Comparison of ENCODE assay signal across 8 cellular contexts in the genomic region with DNA sequence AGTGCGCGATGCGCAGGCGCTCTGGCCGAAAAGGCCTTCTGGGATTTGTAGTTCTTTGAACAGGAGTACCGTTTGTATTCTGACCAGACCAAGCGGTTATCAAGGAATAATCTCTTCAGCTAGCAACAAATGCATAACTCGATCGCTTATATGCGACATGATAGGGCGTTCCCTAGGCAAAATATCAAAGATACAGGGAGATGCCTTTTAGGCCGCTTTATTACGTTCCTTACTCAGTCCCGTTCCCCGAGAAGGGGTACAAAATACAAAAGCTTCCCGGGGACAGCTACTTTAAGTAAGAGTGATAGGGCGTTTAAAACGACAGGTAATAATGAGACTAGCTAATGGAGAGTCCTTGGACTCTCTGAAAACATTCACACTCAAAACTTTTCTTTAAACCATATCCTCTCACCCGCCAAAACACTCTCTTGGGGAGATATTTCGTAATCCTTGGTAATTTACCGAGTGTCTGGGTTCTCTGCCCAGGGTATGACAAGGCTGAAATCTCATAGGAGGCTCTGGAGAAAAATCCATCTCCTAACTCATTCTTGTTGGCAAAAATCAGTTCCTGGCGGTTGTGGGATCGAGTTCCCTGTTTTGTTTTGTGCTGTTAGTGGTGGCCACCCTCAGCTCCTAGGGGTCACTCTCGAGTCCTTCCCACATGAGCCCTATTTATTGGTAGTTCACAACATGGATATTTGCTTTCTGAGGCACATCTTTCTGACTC. TPM values are rescaled to one million over a fixed set of nuclear protein-coding genes. Genes with fewer than 3 reads are reported as not detected.
DNase-seq lines count a peak whose midpoint lies in the region; ATAC-seq and TF ChIP-seq lines count a peak whose summit lies in the region.

No MANE protein-coding gene starts in this region.

- peaks cover 26% of the 10 kb centered on the region for H3K4me1 Mint-ChIP-seq in activated naive CD8-positive, alpha-beta T cell treated with anti-CD3 and anti-CD28 coated beads, Interleukin-2, amount 10 ng/mL, durations not matched to agents 7 days and 5 days

- TF ChIP-seq CTCF in AG09319 (IDR thresholded peaks at IDR 0.05; ENCODE audit: low read depth, low read length): peak; percentile 40
- peak; percentile 18; the same call in 1 of the 2 replicates for TF ChIP-seq CTCF in GM12874 (IDR thresholded peaks at IDR 0.05; ENCODE audit: insufficient read depth, low read depth, low read length)

- ATAC-seq in HG02885 (IDR thresholded peaks at IDR 0.05; ENCODE audit: poor library complexity, unreplicated experiment) (peak; percentile 27), Right ventricle myocardium superior (ENCODE audit: poor library complexity) (peak; percentile 69)
- peak; percentile 23 for ATAC-seq in activated naive CD8-positive, alpha-beta T cell treated with anti-CD3 and anti-CD28 coated beads, Interleukin-2, amount 10 ng/mL, durations not matched to agents 7 days and 5 days (ENCODE audit: low read depth)

- DNase-seq in AG09319 (ENCODE audit: extremely low read depth, low read depth) (no peak), NCI-H2171 treated with DMSO at 0.1 percent for 48 hours (lab: John Stamatoyannopoulos, UW) (peak; percentile 53), Right ventricle myocardium superior (no peak), nucleus accumbens (lab: John Stamatoyannopoulos, UW) (peak in 31 of 56 donors; percentile 2 to 94 (median 12))
- DNase-seq in activated naive CD8-positive, alpha-beta T cell treated with anti-CD3 and anti-CD28 coated beads, Interleukin-2, amount 10 ng/mL, durations not matched to agents 7 days and 5 days: no peak
- no peak for DNase-seq in activated effector memory CD4-positive, alpha-beta T cell treated with anti-CD3 and anti-CD28 coated beads, Interleukin-2, amount 50 U/mL, for 16 hours

- intact Hi-C loops in Right ventricle myocardium superior (cut with DNase I): loop anchor here (5.0 kb wide), 1 partner anchor 41 kb away; a partner anchor contains a TSS

- peak overlapping the region; percentile 96 for H3K27ac Mint-ChIP-seq in activated naive CD8-positive, alpha-beta T cell treated with anti-CD3 and anti-CD28 coated beads, Interleukin-2, amount 10 ng/mL, durations not matched to agents 7 days and 5 days

- H3K9me3 Mint-ChIP-seq in activated naive CD8-positive, alpha-beta T cell treated with anti-CD3 and anti-CD28 coated beads, Interleukin-2, amount 10 ng/mL, durations not matched to agents 7 days and 5 days: no peaks in the 10 kb centered on the region

- POLR2A ChIA-PET in activated naive CD8-positive, alpha-beta T cell treated with anti-CD3 and anti-CD28 coated beads, Interleukin-2, amount 10 ng/mL, durations not matched to agents 7 days and 5 days (lab: Charles Lee): interaction anchor here (1.0 to 2.2 kb wide), 4 partner anchors 9 to 305 kb away, joined by 3 to 10 read pairs (median 6); a partner anchor contains a TSS

- H3K4me3 Mint-ChIP-seq in activated naive CD8-positive, alpha-beta T cell treated with anti-CD3 and anti-CD28 coated beads, Interleukin-2, amount 10 ng/mL, durations not matched to agents 7 days and 5 days: peak overlapping the region; percentile 95

- H3K36me3 Mint-ChIP-seq in activated naive CD8-positive, alpha-beta T cell treated with anti-CD3 and anti-CD28 coated beads, Interleukin-2, amount 10 ng/mL, durations not matched to agents 7 days and 5 days: peaks cover 11% of the 10 kb centered on the region

- no peaks in the 10 kb centered on the region for H3K27me3 Mint-ChIP-seq in activated naive CD8-positive, alpha-beta T cell treated with anti-CD3 and anti-CD28 coated beads, Interleukin-2, amount 10 ng/mL, durations not matched to agents 7 days and 5 days

RNA-seq across cellular contexts. Expression of a gene that starts 0.4 kb away (rescaled TPM):
- total RNA-seq in activated naive CD8-positive, alpha-beta T cell treated with anti-CD3 and anti-CD28 coated beads, Interleukin-2, amount 10 ng/mL, durations not matched to agents 7 days and 5 days: 100 to 1,000 TPM; 105 to 108 TPM
- total RNA-seq in Right ventricle myocardium superior: 52.6 TPM

RNA-seq across cellular contexts. Expression of a gene that starts 38.5 kb away (rescaled TPM):
- total RNA-seq in activated naive CD8-positive, alpha-beta T cell treated with anti-CD3 and anti-CD28 coated beads, Interleukin-2, amount 10 ng/mL, durations not matched to agents 7 days and 5 days: 1 to 10 TPM; 3.8 TPM
- total RNA-seq in Right ventricle myocardium superior: 8.9 TPM

RNA-seq across cellular contexts. Expression of a gene that starts 53.5 kb away (rescaled TPM):
- total RNA-seq in activated naive CD8-positive, alpha-beta T cell treated with anti-CD3 and anti-CD28 coated beads, Interleukin-2, amount 10 ng/mL, durations not matched to agents 7 days and 5 days: 10 to 100 TPM; 57.5 to 64.8 TPM
- 212 TPM for total RNA-seq in Right ventricle myocardium superior

RNA-seq across cellular contexts. Expression of a gene that starts 53.5 kb away (rescaled TPM):
- 10 to 100 TPM; 15.1 to 16.8 TPM for total RNA-seq in activated naive CD8-positive, alpha-beta T cell treated with anti-CD3 and anti-CD28 coated beads, Interleukin-2, amount 10 ng/mL, durations not matched to agents 7 days and 5 days
- 12.1 TPM for total RNA-seq in Right ventricle myocardium superior

Comparison
In these comparisons a context has a peak if more than half of its experiments do, and no peak if none do; other contexts are left out.
1. DNase-seq: peak in NCI-H2171 treated with DMSO at 0.1 percent for 48 hours (single experiment) and nucleus accumbens (31 of 56); none in AG09319 (single experiment), activated naive CD8-positive, alpha-beta T cell treated with anti-CD3 and anti-CD28 coated beads, Interleukin-2, amount 10 ng/mL, durations not matched to agents 7 days and 5 days (single experiment), Right ventricle myocardium superior (single experiment) and activated effector memory CD4-positive, alpha-beta T cell treated with anti-CD3 and anti-CD28 coated beads, Interleukin-2, amount 50 U/mL, for 16 hours (single experiment).
2. Peak in every context shown above with its lines, with median percentiles within 50 percentile points of each other: ATAC-seq.